In the genomic region with DNA sequence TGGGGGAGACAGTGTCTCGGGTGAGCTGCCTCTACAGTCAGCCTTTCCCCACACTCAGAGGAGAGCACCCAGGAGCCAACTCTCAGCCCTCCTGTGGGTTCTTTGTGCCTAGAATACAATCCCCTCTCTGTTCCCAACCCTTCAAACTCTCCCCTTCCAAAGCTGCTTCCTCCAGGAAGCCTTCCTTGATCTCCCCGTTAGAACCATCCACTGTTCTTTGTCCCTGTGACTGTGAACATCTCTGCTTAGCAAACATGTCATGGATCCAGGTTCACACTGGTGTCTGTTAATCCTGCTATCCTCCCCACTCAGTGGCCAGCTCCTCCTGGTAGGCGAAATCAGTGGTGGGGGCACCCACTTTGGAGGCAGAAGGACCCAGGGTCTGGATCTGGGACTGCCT, we compare ENCODE assay signal across 18 cellular contexts. TPM values are rescaled to one million over a fixed set of nuclear protein-coding genes. Genes with fewer than 3 reads are reported as not detected.
A peak's percentile ranks its signal among the peaks of the same experiment; 100 is the strongest.
DNase-seq lines count a peak whose midpoint lies in the region; ATAC-seq, FAIRE-seq and TF ChIP-seq lines count a peak whose summit lies in the region.
"Had no signal": no experiment of that assay in that cellular context is flagged by ENCODE, and none has a peak within 500 bp of the region (broad histone marks: within the 10 kb centered on the region; RNA-seq: fewer than 3 reads in every experiment).

No MANE protein-coding gene starts in this region.

- no peak overlapping the region for H2BK120ac ChIP-seq in mesendoderm (ENCODE audit: low read depth, low read length)

- TF ChIP-seq POLR2A in HepG2 (IDR thresholded peaks at IDR 0.05; ENCODE audit: insufficient read depth in 1 of 2, low read depth in 2 of 2, low read length in 2 of 2) (no peak), right lobe of liver (IDR thresholded peaks at IDR 0.05) (no peak)

- TF ChIP-seq EP300 in HepG2 (IDR thresholded peaks at IDR 0.05; ENCODE audit: low read depth in 2 of 2, low read length in 2 of 2) (no peak), HepG2 (CRISPR knock-in tag; IDR thresholded peaks at IDR 0.05; ENCODE audit: borderline replicate concordance) (no peak)

- H3K4me1 Mint-ChIP-seq in stimulated activated effector memory CD8-positive, alpha-beta T cell treated with anti-CD3 and anti-CD28 coated beads, Interleukin-12 subunit alpha, Interleukin-12 subunit beta, amount 100 ng/mL, for 72 hours: no peaks in the 10 kb centered on the region
- no peaks in the 10 kb centered on the region for H3K4me1 Mint-ChIP-seq in activated CD8-positive, alpha-beta memory T cell treated with anti-CD3 and anti-CD28 coated beads, Interleukin-2, amount 10 ng/mL, durations not matched to agents 7 days and 5 days
- H3K4me1 Mint-ChIP-seq: CD8-positive, alpha-beta memory T cell had no signal

- H3K79me1 ChIP-seq in mesendoderm (ENCODE audit: low read length): no peaks in the 10 kb centered on the region

- H3K4me1 ChIP-seq in HepG2 (ENCODE audit: insufficient read depth, low read length): peaks cover 26% of the 10 kb centered on the region
- no peaks in the 10 kb centered on the region for H3K4me1 ChIP-seq in right lobe of liver
- no peaks in the 10 kb centered on the region for H3K4me1 ChIP-seq in mesendoderm (ENCODE audit: control insufficient read depth, low read depth, low read length)
- H3K4me1 ChIP-seq: HAP-1 had no signal

- FAIRE-seq in HepG2 (lab: Jason Lieb, UNC): no peak
- FAIRE-seq: GM12878 had no signal

- H2AK5ac ChIP-seq in mesendoderm (ENCODE audit: low read length): no peak overlapping the region

- CTCF ChIA-PET in HepG2 (lab: Yijun Ruan, JAX; ENCODE audit: low intra/inter-chr PET ratio, low total read pairs): no interaction called here
- CTCF ChIA-PET in activated CD8-positive, alpha-beta memory T cell treated with anti-CD3 and anti-CD28 coated beads, Interleukin-2, amount 10 ng/mL, durations not matched to agents 7 days and 5 days (lab: Charles Lee): no interaction called here

- H3K4ac ChIP-seq in mesendoderm (ENCODE audit: low read depth, low read length): no peak overlapping the region

- no peaks in the 10 kb centered on the region for H3K9me3 Mint-ChIP-seq in stimulated activated effector memory CD8-positive, alpha-beta T cell treated with anti-CD3 and anti-CD28 coated beads, Interleukin-12 subunit alpha, Interleukin-12 subunit beta, amount 100 ng/mL, for 72 hours
- H3K9me3 Mint-ChIP-seq in activated CD8-positive, alpha-beta memory T cell treated with anti-CD3 and anti-CD28 coated beads, Interleukin-2, amount 10 ng/mL, durations not matched to agents 7 days and 5 days (ENCODE audit: low read depth): peaks cover 2% of the 10 kb centered on the region

- H4K8ac ChIP-seq in mesendoderm (ENCODE audit: low read depth, low read length): no peak overlapping the region

- H4K20me1 ChIP-seq in HepG2 (ENCODE audit: insufficient read depth, low read length): no peaks in the 10 kb centered on the region
- H4K20me1 ChIP-seq: BLaER1 treated with 17β-estradiol and CSF1 and Interleukin-3, amounts not matched to agents 10 nM and 100 nM had no signal

- H3K27ac ChIP-seq in HepG2 (ENCODE audit: extremely low read length, insufficient read depth, low read length): no peak overlapping the region
- H3K27ac ChIP-seq in right lobe of liver: no peak overlapping the region
- H3K27ac ChIP-seq in mesendoderm (ENCODE audit: low read depth, low read length): no peak overlapping the region
- H3K27ac ChIP-seq: 22Rv1; BLaER1 treated with 17β-estradiol and CSF1 and Interleukin-3, amounts not matched to agents 10 nM and 100 nM had no signal

- in situ Hi-C loops in HepG2 (cut with HindIII; ENCODE audit: extremely low pct_ligation_motif_present, low pct_unique_long_range_greater_than_20kb): no loop called here

- no peak overlapping the region for H2AFZ ChIP-seq in HepG2 (ENCODE audit: low read length)

- H3K4me2 ChIP-seq in HepG2 (ENCODE audit: low read depth, low read length) (no peak overlapping the region), mesendoderm (ENCODE audit: low read length) (no peak overlapping the region)
- H3K4me2 ChIP-seq: BLaER1 treated with 17β-estradiol and CSF1 and Interleukin-3, amounts not matched to agents 10 nM and 100 nM had no signal

- H3K56ac ChIP-seq in mesendoderm (ENCODE audit: low read length): no peak overlapping the region

- H3K23ac ChIP-seq in mesendoderm (ENCODE audit: low read length): peak overlapping the region; percentile 45

- no peak overlapping the region for H3K18ac ChIP-seq in mesendoderm (ENCODE audit: low read length)

- H3K27me3 ChIP-seq in HepG2 (ENCODE audit: control insufficient read depth in 1 of 2, insufficient read depth in 2 of 2, low read length in 2 of 2) (peaks cover 3 to 20% of the 10 kb centered on the region in 2 experiments; a peak in 3 of 5 replicates), right lobe of liver (no peaks in the 10 kb centered on the region), mesendoderm (ENCODE audit: insufficient read depth, low read length, poor library complexity) (no peaks in the 10 kb centered on the region)
- H3K27me3 ChIP-seq: BLaER1 treated with 17β-estradiol and CSF1 and Interleukin-3, amounts not matched to agents 10 nM and 100 nM had no signal

- WGBS in HepG2 (ENCODE audit: low lambda C conversion rate): 24% methylated on average over 3 of the region's 3 CpGs
- 36% methylated on average over 1 of the region's 3 CpGs for WGBS in right lobe of liver (ENCODE audit: insufficient coverage, low coverage, low lambda C conversion rate, missing lambda C conversion rate)
- no CpG with 5 or more reads among the region's 3 CpGs for WGBS in mesendoderm (ENCODE audit: extremely low coverage, insufficient coverage, low lambda C conversion rate)

- no peak for TF ChIP-seq RAD21 in HepG2 (CRISPR knock-in tag; IDR thresholded peaks at IDR 0.05)

- H3K27me3 Mint-ChIP-seq in activated CD8-positive, alpha-beta memory T cell treated with anti-CD3 and anti-CD28 coated beads, Interleukin-2, amount 10 ng/mL, durations not matched to agents 7 days and 5 days: peaks cover 28% of the 10 kb centered on the region

- no peaks in the 10 kb centered on the region for H3K36me3 ChIP-seq in HepG2 (replicated peaks in 1 of 2; ENCODE audit: control insufficient read depth in 1 of 2, insufficient read depth in 2 of 2, low read length in 2 of 2)
- no peaks in the 10 kb centered on the region for H3K36me3 ChIP-seq in right lobe of liver
- H3K36me3 ChIP-seq in mesendoderm (ENCODE audit: control insufficient read depth, insufficient read depth, low read length): no peaks in the 10 kb centered on the region
- H3K36me3 ChIP-seq: BLaER1 treated with 17β-estradiol and CSF1 and Interleukin-3, amounts not matched to agents 10 nM and 100 nM; HAP-1 had no signal

- H4K5ac ChIP-seq in mesendoderm (ENCODE audit: low read length): no peak overlapping the region

- no TSS peak for BruUV-seq in HepG2 (replicated peaks; lab: Mats Ljungman, UMichigan)

- TF ChIP-seq CTCF in HepG2 (CRISPR knock-in tag; IDR thresholded peaks at IDR 0.05) (no peak), right lobe of liver (IDR thresholded peaks at IDR 0.05) (no peak)

- POLR2A ChIA-PET in HepG2 (lab: Yijun Ruan, JAX): no interaction called here

- H3K36me3 Mint-ChIP-seq in stimulated activated effector memory CD8-positive, alpha-beta T cell treated with anti-CD3 and anti-CD28 coated beads, Interleukin-12 subunit alpha, Interleukin-12 subunit beta, amount 100 ng/mL, for 72 hours: no peaks in the 10 kb centered on the region
- H3K36me3 Mint-ChIP-seq in activated CD8-positive, alpha-beta memory T cell treated with anti-CD3 and anti-CD28 coated beads, Interleukin-2, amount 10 ng/mL, durations not matched to agents 7 days and 5 days: peaks cover 2% of the 10 kb centered on the region
- H3K36me3 Mint-ChIP-seq: CD4-positive, CD25-positive, alpha-beta regulatory T cell had no signal

- no peak overlapping the region for H3K4me3 Mint-ChIP-seq in stimulated activated effector memory CD8-positive, alpha-beta T cell treated with anti-CD3 and anti-CD28 coated beads, Interleukin-12 subunit alpha, Interleukin-12 subunit beta, amount 100 ng/mL, for 72 hours
- no peak overlapping the region for H3K4me3 Mint-ChIP-seq in activated CD8-positive, alpha-beta memory T cell treated with anti-CD3 and anti-CD28 coated beads, Interleukin-2, amount 10 ng/mL, durations not matched to agents 7 days and 5 days
- H3K4me3 Mint-ChIP-seq: CD8-positive, alpha-beta memory T cell had no signal

- no peaks in the 10 kb centered on the region for H3K79me2 ChIP-seq in HepG2 (ENCODE audit: insufficient read depth, low read length)
- H3K79me2 ChIP-seq in mesendoderm (ENCODE audit: control insufficient read depth, insufficient read depth, low read length): no peaks in the 10 kb centered on the region

- intact Hi-C loops in HepG2 (cut with micrococcal nuclease; ENCODE audit: unreplicated experiment) (no loop called here), right lobe of liver (cut with DNase I) (no loop called here), left cardiac atrium (cut with DNase I) (no loop called here)

- no peak overlapping the region for H2BK5ac ChIP-seq in mesendoderm (ENCODE audit: low read length)

- no peaks in the 10 kb centered on the region for H3K9me3 ChIP-seq in HepG2 (ENCODE audit: low read length)
- H3K9me3 ChIP-seq in right lobe of liver: no peaks in the 10 kb centered on the region
- H3K9me3 ChIP-seq: HAP-1 had no signal

- no peak overlapping the region for H2BK15ac ChIP-seq in mesendoderm (replicated peaks; ENCODE audit: low read depth)

- H3K9ac ChIP-seq in HepG2 (ENCODE audit: insufficient read depth, low read depth, low read length): no peak overlapping the region
- H3K9ac ChIP-seq in mesendoderm (ENCODE audit: low read length): no peak overlapping the region
- H3K9ac ChIP-seq: BLaER1 treated with 17β-estradiol and CSF1 and Interleukin-3, amounts not matched to agents 10 nM and 100 nM had no signal

- H3K4me3 ChIP-seq in HepG2 (replicated peaks in 1 of 3; ENCODE audit: insufficient read depth in 1 of 3, low read depth in 2 of 3, low read length in 3 of 3) (no peak overlapping the region), right lobe of liver (no peak overlapping the region), mesendoderm (ENCODE audit: low read length) (no peak overlapping the region)
- H3K4me3 ChIP-seq: BLaER1 treated with 17β-estradiol and CSF1 and Interleukin-3, amounts not matched to agents 10 nM and 100 nM; GM12878; HAP-1 had no signal

- peak overlapping the region; percentile 54 for H3K27ac Mint-ChIP-seq in stimulated activated effector memory CD8-positive, alpha-beta T cell treated with anti-CD3 and anti-CD28 coated beads, Interleukin-12 subunit alpha, Interleukin-12 subunit beta, amount 100 ng/mL, for 72 hours
- H3K27ac Mint-ChIP-seq in activated CD8-positive, alpha-beta memory T cell treated with anti-CD3 and anti-CD28 coated beads, Interleukin-2, amount 10 ng/mL, durations not matched to agents 7 days and 5 days: no peak overlapping the region
- H3K27ac Mint-ChIP-seq: CD4-positive, CD25-positive, alpha-beta regulatory T cell; CD8-positive, alpha-beta memory T cell had no signal

- ATAC-seq in HepG2: peak; percentile 32
- no peak for ATAC-seq in right lobe of liver
- no peak for ATAC-seq in stimulated activated effector memory CD8-positive, alpha-beta T cell treated with anti-CD3 and anti-CD28 coated beads, Interleukin-12 subunit alpha, Interleukin-12 subunit beta, amount 100 ng/mL, for 72 hours
- ATAC-seq in activated CD8-positive, alpha-beta memory T cell treated with anti-CD3 and anti-CD28 coated beads, Interleukin-2, amount 10 ng/mL, durations not matched to agents 7 days and 5 days: no peak
- no peak for ATAC-seq in left cardiac atrium
- no peak for ATAC-seq in stimulated activated naive CD8-positive, alpha-beta T cell treated with anti-CD3 and anti-CD28 coated beads, Interleukin-15, Interleukin-2, amounts not matched to agents 100 U/mL and 50 U/mL, for 24 hours
- ATAC-seq: GM12878 had no signal

- DNase-seq in HepG2 (ENCODE audit: low spot score): no peak
- no peak for DNase-seq in right lobe of liver
- no peak for DNase-seq in mesendoderm
- no peak for DNase-seq in stimulated activated effector memory CD8-positive, alpha-beta T cell treated with anti-CD3 and anti-CD28 coated beads, Interleukin-12 subunit alpha, Interleukin-12 subunit beta, amount 100 ng/mL, for 72 hours (ENCODE audit: low spot score in 2 of 2)
- no peak for DNase-seq in activated CD8-positive, alpha-beta memory T cell treated with anti-CD3 and anti-CD28 coated beads, Interleukin-2, amount 10 ng/mL, durations not matched to agents 7 days and 5 days
- DNase-seq in left cardiac atrium: no peak
- DNase-seq in stimulated activated naive CD8-positive, alpha-beta T cell treated with anti-CD3 and anti-CD28 coated beads, Interleukin-15, Interleukin-2, amounts not matched to agents 100 U/mL and 50 U/mL, for 24 hours: no peak
- DNase-seq: CD4-positive, CD25-positive, alpha-beta regulatory T cell; CD8-positive, alpha-beta memory T cell; COR-L47; DMS 273 treated with DMSO at 0.1 percent for 48 hours; DMS53; DND-41; EL had no signal

RNA-seq across cellular contexts. Expression of a gene that starts 16.2 kb away (rescaled TPM):
- total RNA-seq in HepG2 (2016; rRNA removed; fragmentation: Illumina TruSeq; extraction: Trizol) (2.5 and 3.3 TPM in 2 replicates), right lobe of liver (10 to 100 TPM in 3 of 6 experiments, 1 to 10 TPM in 3; 2.7 to 19.8 (median 7.8) TPM), left cardiac atrium (10 to 100 TPM in 1 of 2 donors, 1 to 10 TPM in 1; 5.4 to 13.1 TPM)
- total RNA-seq in HepG2 (2016; cell fraction: cytosol; rRNA removed; fragmentation: Illumina TruSeq; extraction: Trizol; ENCODE audit: low read depth): 2.4 and 2.5 TPM in 2 replicates
- total RNA-seq in HepG2 (2016; cell fraction: insoluble cytoplasmic fraction; rRNA removed; fragmentation: Illumina TruSeq; extraction: Trizol): 2.6 and 3.2 TPM in 2 replicates
- 2.0 and 2.7 TPM in 2 replicates for total RNA-seq in HepG2 (2016; cell fraction: membrane; rRNA removed; fragmentation: Illumina TruSeq; extraction: Trizol)
- total RNA-seq in HepG2 (2016; cell fraction: nucleus; rRNA removed; fragmentation: Illumina TruSeq; extraction: Trizol): 0.84 and 1.2 TPM in 2 replicates
- 1.8 and 3.6 TPM in 2 replicates for polyA plus RNA-seq in HepG2 (2011; rRNA removed)
- polyA plus RNA-seq in HepG2 (2011; cell fraction: cytosol; rRNA removed): 2.1 and 3.1 TPM in 2 replicates
- polyA plus RNA-seq in HepG2 (2011; cell fraction: nucleus; rRNA removed): 4.4 and 4.5 TPM in 2 replicates
- polyA plus RNA-seq in HepG2 (2012): 1.5 and 2.6 TPM in 2 replicates
- 0.59 and 0.61 TPM in 2 replicates for polyA plus RNA-seq in HepG2 (2016; cell fraction: cytosol; fragmentation: Illumina TruSeq; extraction: Trizol; ENCODE audit: low read depth)
- 2.2 and 2.5 TPM in 2 replicates for polyA plus RNA-seq in HepG2 (2016; cell fraction: insoluble cytoplasmic fraction; fragmentation: Illumina TruSeq; extraction: Trizol; ENCODE audit: low read depth)
- 0.52 and 0.74 TPM in 2 replicates for polyA plus RNA-seq in HepG2 (2016; cell fraction: membrane; fragmentation: Illumina TruSeq; extraction: Trizol; ENCODE audit: low read depth)
- polyA plus RNA-seq in HepG2 (2016; cell fraction: nucleus; fragmentation: Illumina TruSeq; extraction: Trizol; ENCODE audit: insufficient read depth, low read depth): 1.3 and 2.1 TPM in 2 replicates
- 5.5 and 12.0 TPM in 2 replicates for polyA minus RNA-seq in HepG2 (2011; rRNA and poly(A)+ RNA removed; ENCODE audit: low replicate concordance)
- 5.6 and 6.2 TPM in 2 replicates for polyA minus RNA-seq in HepG2 (2011; cell fraction: cytosol; rRNA and poly(A)+ RNA removed)
- 1.2 and 1.9 TPM in 2 replicates for polyA minus RNA-seq in HepG2 (2011; cell fraction: nucleus; rRNA and poly(A)+ RNA removed)
- 0.93 TPM for polyA plus RNA-seq in mesendoderm (2013, experiment 1 of 2)
- 0.76 TPM for polyA plus RNA-seq in mesendoderm (2013, experiment 2 of 2)
- 1 to 10 TPM; 4.9 to 6.1 TPM for total RNA-seq in activated CD8-positive, alpha-beta memory T cell treated with anti-CD3 and anti-CD28 coated beads, Interleukin-2, amount 10 ng/mL, durations not matched to agents 7 days and 5 days
- polyA plus RNA-seq: CD4-positive, CD25-positive, alpha-beta regulatory T cell had no signal
